ENCODE assay signal across 2 cellular contexts in the genomic region with DNA sequence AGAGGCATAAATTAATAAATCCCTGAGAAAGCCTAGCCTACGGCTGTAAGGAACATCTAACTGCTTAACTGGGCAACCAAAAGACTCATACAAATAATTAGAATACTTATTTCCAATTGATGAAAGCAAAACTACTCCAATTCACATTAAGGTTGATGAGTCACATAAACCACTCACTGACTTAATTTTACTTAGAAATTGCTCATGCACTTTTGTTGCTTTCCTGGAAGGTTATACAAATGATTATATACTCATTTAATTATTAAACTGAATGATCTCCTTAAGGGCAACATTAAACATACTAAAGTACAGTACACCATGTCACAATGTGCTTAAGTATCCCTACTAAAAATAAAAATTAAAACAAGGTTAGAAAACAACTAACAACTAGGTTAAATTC.
TF ChIP-seq lines count a peak whose summit lies in the region.

No MANE protein-coding gene starts in this region.

TF ChIP-seq in liver, 16 proteins besides CTCF, POLR2A, EP300 and RAD21 (continued from another document):
- TF ChIP-seq, protein P1, sequence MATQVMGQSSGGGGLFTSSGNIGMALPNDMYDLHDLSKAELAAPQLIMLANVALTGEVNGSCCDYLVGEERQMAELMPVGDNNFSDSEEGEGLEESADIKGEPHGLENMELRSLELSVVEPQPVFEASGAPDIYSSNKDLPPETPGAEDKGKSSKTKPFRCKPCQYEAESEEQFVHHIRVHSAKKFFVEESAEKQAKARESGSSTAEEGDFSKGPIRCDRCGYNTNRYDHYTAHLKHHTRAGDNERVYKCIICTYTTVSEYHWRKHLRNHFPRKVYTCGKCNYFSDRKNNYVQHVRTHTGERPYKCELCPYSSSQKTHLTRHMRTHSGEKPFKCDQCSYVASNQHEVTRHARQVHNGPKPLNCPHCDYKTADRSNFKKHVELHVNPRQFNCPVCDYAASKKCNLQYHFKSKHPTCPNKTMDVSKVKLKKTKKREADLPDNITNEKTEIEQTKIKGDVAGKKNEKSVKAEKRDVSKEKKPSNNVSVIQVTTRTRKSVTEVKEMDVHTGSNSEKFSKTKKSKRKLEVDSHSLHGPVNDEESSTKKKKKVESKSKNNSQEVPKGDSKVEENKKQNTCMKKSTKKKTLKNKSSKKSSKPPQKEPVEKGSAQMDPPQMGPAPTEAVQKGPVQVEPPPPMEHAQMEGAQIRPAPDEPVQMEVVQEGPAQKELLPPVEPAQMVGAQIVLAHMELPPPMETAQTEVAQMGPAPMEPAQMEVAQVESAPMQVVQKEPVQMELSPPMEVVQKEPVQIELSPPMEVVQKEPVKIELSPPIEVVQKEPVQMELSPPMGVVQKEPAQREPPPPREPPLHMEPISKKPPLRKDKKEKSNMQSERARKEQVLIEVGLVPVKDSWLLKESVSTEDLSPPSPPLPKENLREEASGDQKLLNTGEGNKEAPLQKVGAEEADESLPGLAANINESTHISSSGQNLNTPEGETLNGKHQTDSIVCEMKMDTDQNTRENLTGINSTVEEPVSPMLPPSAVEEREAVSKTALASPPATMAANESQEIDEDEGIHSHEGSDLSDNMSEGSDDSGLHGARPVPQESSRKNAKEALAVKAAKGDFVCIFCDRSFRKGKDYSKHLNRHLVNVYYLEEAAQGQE (IDR thresholded peaks at IDR 0.05) = no peak
- TF ChIP-seq FOXA2 (IDR thresholded peaks at IDR 0.05) (no peak), FOXA1 (IDR thresholded peaks at IDR 0.05) (no peak)

TF ChIP-seq in HepG2, 621 proteins besides CTCF, POLR2A, EP300 and RAD21 (continued from another document):
- no peak for TF ChIP-seq KDM3A (CRISPR knock-in tag; IDR thresholded peaks at IDR 0.05; ENCODE audit: low read depth)
- TF ChIP-seq ZNF614 (CRISPR knock-in tag; IDR thresholded peaks at IDR 0.05; ENCODE audit: borderline replicate concordance) = no peak
- TF ChIP-seq ZNF180 (CRISPR knock-in tag; IDR thresholded peaks at IDR 0.05; ENCODE audit: borderline replicate concordance, low read depth) = no peak
- TF ChIP-seq ZNF260 (CRISPR knock-in tag; IDR thresholded peaks at IDR 0.05; ENCODE audit: borderline replicate concordance, low read depth) = no peak
- no peak for TF ChIP-seq GABPA (IDR thresholded peaks at IDR 0.05; ENCODE audit: low read depth, low read length)
- no peak for TF ChIP-seq GABPA (CRISPR knock-in tag; IDR thresholded peaks at IDR 0.05; ENCODE audit: low read depth)
